8 cellular contexts compared by ENCODE assay signal in genomic region chr3:185253645-185254410, GRCh38. TPM values are rescaled to one million over a fixed set of nuclear protein-coding genes. Genes with fewer than 3 reads are reported as not detected.
DNase-seq lines count a peak whose midpoint lies in the region; ATAC-seq lines count a peak whose summit lies in the region.

TSS of gene EHHADH (minus strand) at chr3:185254049. CDS start at chr3:185254022, 27 bp downstream.

- DNase-seq in GDM1 (lab: John Stamatoyannopoulos, UW) (peak; percentile 39), NCI-H345 treated with DMSO at 0.1 percent for 48 hours (lab: John Stamatoyannopoulos, UW; ENCODE audit: unreplicated experiment) (peak; percentile 35), lung microvascular endothelial cell (ENCODE audit: low read depth in 2 of 2) (peak; percentile 59 to 77)
- DNase-seq in activated CD4-positive, alpha-beta memory T cell treated with anti-CD3 and anti-CD28 coated beads for 36 hours: peak; percentile 63
- DNase-seq in effector CD8-positive, alpha-beta T cell (lab: John Stamatoyannopoulos, UW): peak; percentile 26
- DNase-seq in stimulated activated CD4-positive, alpha-beta T cell treated with anti-CD3 and anti-CD28 coated beads, TNF-alpha, amount 100 ng/mL, for 48 hours (ENCODE audit: low read depth in 3 of 3): peak; percentile 18 to 38 (median 20)

- ATAC-seq in HG02678 (IDR thresholded peaks at IDR 0.05; ENCODE audit: unreplicated experiment) (peak; percentile 79), HG02870 (IDR thresholded peaks at IDR 0.05; ENCODE audit: unreplicated experiment) (no peak)

- H3K9me3 Mint-ChIP-seq in activated CD4-positive, alpha-beta memory T cell treated with anti-CD3 and anti-CD28 coated beads for 36 hours: peaks cover 14% of the 10 kb centered on the region

- H3K4me1 Mint-ChIP-seq in activated CD4-positive, alpha-beta memory T cell treated with anti-CD3 and anti-CD28 coated beads for 36 hours (ENCODE audit: low read depth): peaks cover 2% of the 10 kb centered on the region

- H3K27ac Mint-ChIP-seq in activated CD4-positive, alpha-beta memory T cell treated with anti-CD3 and anti-CD28 coated beads for 36 hours: no peak within 1 kb of the TSS

- CTCF ChIA-PET in activated CD4-positive, alpha-beta memory T cell treated with anti-CD3 and anti-CD28 coated beads for 36 hours (lab: Charles Lee): interaction anchor here (0.6 kb wide), 2 partner anchors 30 to 53 kb away, joined by 3 read pairs; no protein-coding TSS in a partner anchor

- POLR2A ChIA-PET in activated CD4-positive, alpha-beta memory T cell treated with anti-CD3 and anti-CD28 coated beads for 36 hours (lab: Charles Lee): interaction anchor here (0.7 kb wide), 1 partner anchor 380 kb away, joined by 3 read pairs; no protein-coding TSS in a partner anchor

- H3K27me3 Mint-ChIP-seq in activated CD4-positive, alpha-beta memory T cell treated with anti-CD3 and anti-CD28 coated beads for 36 hours: peaks cover 14% of the 10 kb centered on the region

- H3K4me3 Mint-ChIP-seq in activated CD4-positive, alpha-beta memory T cell treated with anti-CD3 and anti-CD28 coated beads for 36 hours: peak within 1 kb of the TSS; percentile 64

- H3K36me3 Mint-ChIP-seq in activated CD4-positive, alpha-beta memory T cell treated with anti-CD3 and anti-CD28 coated beads for 36 hours: peaks cover 4% of the 10 kb centered on the region

- intact Hi-C loops in activated CD4-positive, alpha-beta memory T cell treated with anti-CD3 and anti-CD28 coated beads for 36 hours (cut with micrococcal nuclease): no loop called here

RNA-seq across cellular contexts. Expression of gene EHHADH, which starts in this region (rescaled TPM):
- 1 to 10 TPM; 1.9 to 3.2 TPM for total RNA-seq in activated CD4-positive, alpha-beta memory T cell treated with anti-CD3 and anti-CD28 coated beads for 36 hours
- total RNA-seq in lung microvascular endothelial cell: 3.7 and 4.0 TPM in 2 replicates
